Comparison of ENCODE assay signal across 8 cellular contexts in the genomic region with DNA sequence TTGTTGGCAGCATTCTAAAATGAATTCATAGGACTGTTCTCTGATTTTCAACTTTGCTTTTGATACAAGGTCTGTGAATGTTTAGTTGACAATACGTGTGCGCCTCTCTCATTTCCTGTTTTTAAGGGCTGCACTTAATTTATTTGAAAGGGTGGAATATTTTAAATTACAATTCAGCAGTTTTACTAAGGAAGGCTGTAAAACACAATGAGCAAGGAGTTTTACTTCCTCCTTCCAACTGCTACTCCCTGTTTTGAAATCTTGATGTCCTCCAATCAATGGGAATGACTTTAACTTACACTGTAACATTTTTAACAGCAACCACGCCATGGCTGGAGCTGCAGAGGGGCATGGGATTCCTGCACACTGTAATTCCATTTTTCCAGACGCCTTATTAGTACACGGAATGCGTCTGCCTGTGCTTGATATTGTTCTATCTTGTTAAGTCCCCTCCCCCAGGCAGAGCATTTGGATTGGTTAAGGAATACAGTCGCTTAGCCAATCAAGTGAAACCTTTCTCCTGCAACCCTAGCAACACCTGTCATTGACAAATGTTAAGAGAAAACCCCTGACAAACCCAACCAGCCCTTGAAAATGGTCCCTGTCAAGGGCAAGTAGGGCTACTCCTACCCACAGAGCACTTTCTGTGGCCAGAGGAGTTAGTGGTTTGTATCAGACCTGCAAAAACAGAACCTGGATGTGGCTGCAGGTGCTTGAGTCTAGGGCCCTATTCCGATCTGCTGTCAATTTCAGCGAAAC. TPM values are rescaled to one million over a fixed set of nuclear protein-coding genes. Genes with fewer than 3 reads are reported as not detected.
DNase-seq lines count a peak whose midpoint lies in the region; ATAC-seq lines count a peak whose summit lies in the region.

No MANE protein-coding gene starts in this region.

- no peaks in the 10 kb centered on the region for H3K9me3 ChIP-seq in CD8-positive, alpha-beta memory T cell (ENCODE audit: low read length)
- no peaks in the 10 kb centered on the region for H3K9me3 ChIP-seq in adipocyte (ENCODE audit: control insufficient read depth, low read length)

- no peaks in the 10 kb centered on the region for H3K36me3 ChIP-seq in CD8-positive, alpha-beta memory T cell (ENCODE audit: insufficient read depth, low read length)
- no peaks in the 10 kb centered on the region for H3K36me3 ChIP-seq in adipocyte (ENCODE audit: control insufficient read depth, insufficient read depth, low read length, severe bottlenecking)

- peaks cover 10% of the 10 kb centered on the region for H3K4me1 ChIP-seq in CD8-positive, alpha-beta memory T cell (ENCODE audit: insufficient read depth, low read length)
- H3K4me1 ChIP-seq in adipocyte (ENCODE audit: control insufficient read depth, insufficient read depth, low read length): peaks cover 16% of the 10 kb centered on the region

- no peak overlapping the region for H3K27ac ChIP-seq in CD8-positive, alpha-beta memory T cell (ENCODE audit: low read depth, low read length)

- H3K4me3 ChIP-seq in CD8-positive, alpha-beta memory T cell (ENCODE audit: low read length): no peak overlapping the region
- peak overlapping the region; percentile 43 for H3K4me3 ChIP-seq in adipocyte (ENCODE audit: low read length)

- no peak for DNase-seq in CD8-positive, alpha-beta memory T cell
- DNase-seq in adipocyte (ENCODE audit: low read depth) (no peak), memory B cell (ENCODE audit: low spot score in 2 of 2) (peak in 1 of 2 donors; percentile 43), Kasumi-1 (lab: John Stamatoyannopoulos, UW) (no peak), LoVo (ENCODE audit: low spot score) (no peak), KG1 (lab: John Stamatoyannopoulos, UW) (no peak)

- H3K9ac ChIP-seq in adipocyte (ENCODE audit: low read length): no peak overlapping the region

- peaks cover 0 to 5% (median 0%) of the 10 kb centered on the region in 3 donors for H3K36me3 Mint-ChIP-seq in CD8-positive, alpha-beta memory T cell
- H3K36me3 Mint-ChIP-seq in memory B cell: no peaks in the 10 kb centered on the region

- H3K4me3 Mint-ChIP-seq in CD8-positive, alpha-beta memory T cell: peak overlapping the region in 4 of 7 donors; percentile 9 to 58 (median 22)
- peak overlapping the region; percentile 83 for H3K4me3 Mint-ChIP-seq in memory B cell

- no peak overlapping the region for H3K27ac Mint-ChIP-seq in CD8-positive, alpha-beta memory T cell
- H3K27ac Mint-ChIP-seq in memory B cell: peak overlapping the region; percentile 79

- ATAC-seq in GM19452 (IDR thresholded peaks at IDR 0.05; ENCODE audit: unreplicated experiment) (peak; percentile 98), HG03432 (IDR thresholded peaks at IDR 0.05; ENCODE audit: unreplicated experiment) (peak; percentile 99), memory B cell (ENCODE audit: low read depth) (peak; percentile 93)

- H3K27me3 ChIP-seq in CD8-positive, alpha-beta memory T cell (ENCODE audit: insufficient read depth, low read length, poor library complexity, severe bottlenecking): no peaks in the 10 kb centered on the region
- no peaks in the 10 kb centered on the region for H3K27me3 ChIP-seq in adipocyte (replicated peaks; ENCODE audit: control insufficient read depth, insufficient read depth, low read length)

- peaks cover 14 to 74% of the 10 kb centered on the region in 2 donors for H3K27me3 Mint-ChIP-seq in CD8-positive, alpha-beta memory T cell
- peaks cover 3% of the 10 kb centered on the region for H3K27me3 Mint-ChIP-seq in memory B cell

- POLR2A ChIA-PET in CD8-positive, alpha-beta memory T cell (lab: Charles Lee): no interaction called here

- peaks cover 0 to 12% (median 8%) of the 10 kb centered on the region in 3 donors for H3K4me1 Mint-ChIP-seq in CD8-positive, alpha-beta memory T cell
- peaks cover 17% of the 10 kb centered on the region for H3K4me1 Mint-ChIP-seq in memory B cell

- CTCF ChIA-PET in CD8-positive, alpha-beta memory T cell (lab: Charles Lee): interaction anchor here (1.1 kb wide), 1 partner anchor 8 kb away, joined by 3 read pairs; no protein-coding TSS in a partner anchor

- H3K9me3 Mint-ChIP-seq in CD8-positive, alpha-beta memory T cell: no peaks in the 10 kb centered on the region
- no peaks in the 10 kb centered on the region for H3K9me3 Mint-ChIP-seq in memory B cell

RNA-seq across cellular contexts. Expression of a gene that starts 12.5 kb away (rescaled TPM):
- total RNA-seq in CD8-positive, alpha-beta memory T cell: 1 to 10 TPM; 5.9 to 6.0 TPM
- 0.64 TPM for polyA plus RNA-seq in CD8-positive, alpha-beta memory T cell
